Comparison of ENCODE assay signal across 10 cellular contexts in the genomic region with DNA sequence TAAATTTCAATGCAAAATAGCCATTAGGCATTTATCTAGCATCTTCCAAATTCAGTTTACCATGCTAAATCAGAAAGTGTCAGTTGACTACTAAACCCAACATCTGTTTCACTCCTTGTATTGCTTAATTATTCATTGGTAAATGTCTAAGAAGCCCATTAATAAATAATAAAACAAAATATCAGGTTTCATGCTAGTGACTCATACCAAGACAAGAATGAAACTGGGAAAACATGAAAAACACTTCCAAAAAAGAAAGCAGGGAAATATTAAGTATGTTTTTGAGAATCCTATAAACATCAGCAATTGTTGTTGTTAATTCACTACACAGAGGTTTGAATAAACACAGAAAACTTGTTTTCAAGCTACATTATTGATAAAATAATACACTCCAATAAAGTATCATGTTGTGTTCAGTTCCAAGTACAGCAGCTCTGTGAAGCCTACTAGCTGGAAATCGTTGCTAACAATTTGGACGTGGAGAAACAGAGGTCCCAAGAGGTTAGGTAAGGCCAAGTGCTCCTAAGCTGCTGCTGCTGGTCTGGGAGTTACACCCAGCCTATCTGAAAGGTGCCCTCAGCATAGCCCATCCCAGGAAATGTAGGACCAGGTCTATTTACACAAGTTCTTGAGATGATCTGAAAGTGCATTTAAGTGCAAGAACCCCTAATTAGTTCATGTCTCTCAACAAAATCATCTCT.
DNase-seq lines count a peak whose midpoint lies in the region; ATAC-seq and TF ChIP-seq lines count a peak whose summit lies in the region.
"Had no signal": no experiment of that assay in that cellular context is flagged by ENCODE, and none has a peak within 500 bp of the region (broad histone marks: within the 10 kb centered on the region; RNA-seq: fewer than 3 reads in every experiment).

No MANE protein-coding gene starts in this region.

- H3K4me1 Mint-ChIP-seq in CD8-positive, alpha-beta memory T cell, result peaks cover 20 to 44% (median 42%) of the 10 kb centered on the region in 3 donors
- H3K4me1 Mint-ChIP-seq: central memory CD8-positive, alpha-beta T cell had no signal

- H3K9me3 ChIP-seq in CD8-positive, alpha-beta memory T cell (ENCODE audit: low read length), result no peaks in the 10 kb centered on the region

- CTCF ChIA-PET in CD8-positive, alpha-beta memory T cell (lab: Charles Lee), result no interaction called here

- no peaks in the 10 kb centered on the region for H3K27me3 Mint-ChIP-seq in CD8-positive, alpha-beta memory T cell

- intact Hi-C loops in sciatic nerve (cut with DNase I), result no loop called here

- no peak overlapping the region for H3K4me3 ChIP-seq in fibroblast of mammary gland (ENCODE audit: control insufficient read depth, low read depth, low read length)
- H3K4me3 ChIP-seq in CD8-positive, alpha-beta memory T cell (ENCODE audit: low read length), result no peak overlapping the region

- DNase-seq in DMS79 treated with DMSO at 0.1 percent for 48 hours (lab: John Stamatoyannopoulos, UW) (peak; percentile 21), NCI-H2171 treated with DMSO at 0.1 percent for 48 hours (lab: John Stamatoyannopoulos, UW) (peak; percentile 75), fibroblast of mammary gland (ENCODE audit: low read depth) (peak; percentile 73), sciatic nerve (ENCODE audit: low spot score) (no peak), HT-29 (ENCODE audit: low spot score) (no peak), germinal center (ENCODE audit: low spot score) (no peak)
- DNase-seq in central memory CD4-positive, alpha-beta T cell, result no peak
- DNase-seq in CD8-positive, alpha-beta memory T cell, result no peak

- POLR2A ChIA-PET in CD8-positive, alpha-beta memory T cell (lab: Charles Lee), result no interaction called here

- H3K9me3 Mint-ChIP-seq in CD8-positive, alpha-beta memory T cell, result no peaks in the 10 kb centered on the region
- H3K9me3 Mint-ChIP-seq: central memory CD8-positive, alpha-beta T cell; memory B cell had no signal

- no peak overlapping the region for H3K27ac ChIP-seq in CD8-positive, alpha-beta memory T cell (ENCODE audit: low read depth, low read length)

- H3K27ac Mint-ChIP-seq in CD8-positive, alpha-beta memory T cell, result no peak overlapping the region
- H3K27ac Mint-ChIP-seq: memory B cell had no signal

- ATAC-seq in sciatic nerve, result peak; percentile 84

- H3K36me3 Mint-ChIP-seq in CD8-positive, alpha-beta memory T cell, result no peaks in the 10 kb centered on the region
- H3K36me3 Mint-ChIP-seq: memory B cell had no signal

- TF ChIP-seq CTCF in fibroblast of mammary gland (conservative IDR thresholded peaks at IDR 0.05; ENCODE audit: control insufficient read depth, insufficient read depth, low read depth, low read length), result no peak

- H3K36me3 ChIP-seq in CD8-positive, alpha-beta memory T cell (ENCODE audit: insufficient read depth, low read length), result no peaks in the 10 kb centered on the region

- H3K4me1 ChIP-seq in CD8-positive, alpha-beta memory T cell (ENCODE audit: insufficient read depth, low read length), result peaks cover 16% of the 10 kb centered on the region

- H3K4me3 Mint-ChIP-seq in CD8-positive, alpha-beta memory T cell, result no peak overlapping the region
- H3K4me3 Mint-ChIP-seq: central memory CD8-positive, alpha-beta T cell; memory B cell had no signal

- no peaks in the 10 kb centered on the region for H3K27me3 ChIP-seq in CD8-positive, alpha-beta memory T cell (ENCODE audit: insufficient read depth, low read length, poor library complexity, severe bottlenecking)

Comparison
In these comparisons a context has a peak if more than half of its experiments do, and no peak if none do; other contexts are left out.
1. DNase-seq: peak in DMS79 treated with DMSO at 0.1 percent for 48 hours (single experiment), NCI-H2171 treated with DMSO at 0.1 percent for 48 hours (single experiment) and fibroblast of mammary gland (single experiment); none in sciatic nerve (single experiment), HT-29 (single experiment), central memory CD4-positive, alpha-beta T cell (single experiment), germinal center (single experiment) and CD8-positive, alpha-beta memory T cell (0 of 5).